1 cellular context compared by ENCODE assay signal in the genomic region with DNA sequence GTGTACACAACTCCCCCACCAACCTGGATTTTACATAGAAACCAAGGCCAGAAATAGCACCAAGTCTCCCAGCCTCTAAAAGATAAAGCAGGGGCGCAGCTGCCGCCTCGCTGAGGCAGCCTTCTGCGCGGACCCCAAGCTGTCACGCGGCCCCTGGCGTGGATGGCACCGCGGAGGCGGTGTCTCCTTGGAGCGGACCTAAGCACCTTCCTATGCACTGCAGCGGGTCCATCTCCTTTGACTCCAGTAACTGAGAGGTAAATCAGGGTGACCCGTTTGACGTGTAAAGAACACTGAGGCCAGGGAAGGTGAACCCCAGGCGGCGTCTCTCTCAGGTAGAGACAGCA.
TF ChIP-seq lines count a peak whose summit lies in the region.

No MANE protein-coding gene starts in this region.

TF ChIP-seq in endothelial cell of umbilical vein, 7 proteins besides CTCF, POLR2A, EP300 and RAD21:
- TF ChIP-seq JUN (IDR thresholded peaks at IDR 0.05; ENCODE audit: borderline replicate concordance, insufficient read depth, insufficient read length, low read depth) (no peak), GATA2 (IDR thresholded peaks at IDR 0.05; ENCODE audit: insufficient read depth, insufficient read length, low read depth, low read length) (no peak), MYC (IDR thresholded peaks at IDR 0.05; ENCODE audit: low read depth, low read length) (no peak)
